9 cellular contexts compared by ENCODE assay signal in genomic region chr7:66557214-66558200, GRCh38.
DNase-seq lines count a peak whose midpoint lies in the region; ATAC-seq, FAIRE-seq and TF ChIP-seq lines count a peak whose summit lies in the region.
"Had no signal": no experiment of that assay in that cellular context is flagged by ENCODE, and none has a peak within 500 bp of the region (broad histone marks: within the 10 kb centered on the region; RNA-seq: fewer than 3 reads in every experiment).

No MANE protein-coding gene starts in this region.

- H2AFZ ChIP-seq in keratinocyte (ENCODE audit: control insufficient read depth, low read length) = no peak overlapping the region

- H3K9ac ChIP-seq in keratinocyte (ENCODE audit: control insufficient read depth, extremely low read depth, insufficient read depth, low read length) = no peak overlapping the region

- DNase-seq in AG04450 (ENCODE audit: low read depth, low spot score) = no peak
- no peak for DNase-seq in LNCaP clone FGC (ENCODE audit: low read depth)
- DNase-seq in WTC11 (ENCODE audit: low spot score) = peak; percentile 89
- peak; percentile 70 to 97 for DNase-seq in T47D (ENCODE audit: low read depth in 1 of 2, low spot score in 1 of 2)
- no peak for DNase-seq in keratinocyte (ENCODE audit: low read depth, low spot score)
- peak; percentile 59 to 74 (median 62) for DNase-seq in stimulated activated CD4-positive, alpha-beta T cell treated with anti-CD3 and anti-CD28 coated beads, Interleukin-1b, Interleukin-23, amount 100 ng/mL, for 24 hours (ENCODE audit: low read depth in 4 of 4, low spot score in 1 of 4)

- H3K27ac ChIP-seq in AG04450 (ENCODE audit: low read depth, low read length) (no peak overlapping the region), keratinocyte (ENCODE audit: control insufficient read depth, insufficient read depth, low read length) (no peak overlapping the region)

- in situ Hi-C loops in T47D (cut with HindIII; ENCODE audit: low pct_unique_long_range_greater_than_20kb, low sequenced_read_pairs) = no loop called here

- H3K4me3 ChIP-seq in AG04450 (ENCODE audit: low read depth, low read length) (no peak overlapping the region), LNCaP clone FGC (ENCODE audit: low read depth, low read length) (no peak overlapping the region), keratinocyte (ENCODE audit: control insufficient read depth in 2 of 3, extremely low read depth in 1 of 3, insufficient read depth in 2 of 3, low read depth in 1 of 3, low read length in 3 of 3) (no peak overlapping the region)

- H3K9me3 ChIP-seq in AG04450 (ENCODE audit: control insufficient read depth, insufficient read depth, low read length) (no peaks in the 10 kb centered on the region), keratinocyte (ENCODE audit: control insufficient read depth, low read depth, low read length) (no peaks in the 10 kb centered on the region)

- no peak for FAIRE-seq in keratinocyte (lab: Jason Lieb, UNC)

- no peaks in the 10 kb centered on the region for H3K27me3 Mint-ChIP-seq in WTC11 (ENCODE audit: low read depth)
- H3K27me3 Mint-ChIP-seq: stimulated activated naive CD8-positive, alpha-beta T cell treated with anti-CD3 and anti-CD28 coated beads, Interleukin-15, Interleukin-2, amounts not matched to agents 100 ng/mL and 50 ng/mL, for 24 hours had no signal

- H3K79me2 ChIP-seq in keratinocyte (ENCODE audit: control insufficient read depth, insufficient read depth, low read length) = peaks cover 44% of the 10 kb centered on the region

- dilution Hi-C loops in keratinocyte (cut with MboI; ENCODE audit: extremely low pct_ligation_motif_present, low sequenced_read_pairs) = no loop called here

- peaks cover under 1% of the 10 kb centered on the region for H3K4me1 ChIP-seq in keratinocyte (ENCODE audit: control insufficient read depth, extremely low read depth, insufficient read depth, low read length)

- no peaks in the 10 kb centered on the region for H3K9me1 ChIP-seq in keratinocyte (ENCODE audit: control insufficient read depth, extremely low read depth, insufficient read depth, low read length)

- ATAC-seq in GM19023 (IDR thresholded peaks at IDR 0.05; ENCODE audit: unreplicated experiment) = peak; percentile 78
- peak; percentile 90 for ATAC-seq in WTC11
- ATAC-seq in GM18873 (IDR thresholded peaks at IDR 0.05; ENCODE audit: low FRiP score, unreplicated experiment) = no peak

- H3K4me1 Mint-ChIP-seq in WTC11 = peaks cover 3% of the 10 kb centered on the region

- H3K27ac Mint-ChIP-seq in WTC11 = no peak overlapping the region
- H3K27ac Mint-ChIP-seq: stimulated activated naive CD8-positive, alpha-beta T cell treated with anti-CD3 and anti-CD28 coated beads, Interleukin-15, Interleukin-2, amounts not matched to agents 100 ng/mL and 50 ng/mL, for 24 hours had no signal

- CTCF ChIA-PET in AG04450 (lab: Charles Lee) (interaction anchor here (0.5 to 2.0 kb wide), 8 partner anchors 10 to 103 kb away, joined by 3 to 7 read pairs (median 5); no protein-coding TSS in a partner anchor), WTC11 (lab: Charles Lee) (interaction anchor here (0.5 to 2.5 kb wide), 55 partner anchors 11 to 579 kb away, joined by 3 to 29 read pairs (median 4); partner anchors contain the start of genes KCTD7, RABGEF1 and SBDS)

- POLR2A ChIA-PET in AG04450 (lab: Yijun Ruan, JAX) (interaction anchor here (0.6 to 1.0 kb wide), 2 partner anchors 63 to 71 kb away, joined by 4 to 5 read pairs; partner anchors contain the start of gene KCTD7), WTC11 (lab: Charles Lee) (interaction anchor here (0.7 to 1.0 kb wide), 2 partner anchors 97 to 163 kb away, joined by 3 to 5 read pairs; no protein-coding TSS in a partner anchor)

- H3K4me3 Mint-ChIP-seq in WTC11 = no peak overlapping the region
- H3K4me3 Mint-ChIP-seq: stimulated activated naive CD8-positive, alpha-beta T cell treated with anti-CD3 and anti-CD28 coated beads, Interleukin-15, Interleukin-2, amounts not matched to agents 100 ng/mL and 50 ng/mL, for 24 hours had no signal

- peaks cover 11% of the 10 kb centered on the region for H4K20me1 ChIP-seq in keratinocyte (ENCODE audit: control insufficient read depth, extremely low read depth, insufficient read depth, low read length)

- no peaks in the 10 kb centered on the region for H3K27me3 ChIP-seq in AG04450 (ENCODE audit: control insufficient read depth, insufficient read depth, low read length)
- no peaks in the 10 kb centered on the region for H3K27me3 ChIP-seq in keratinocyte (ENCODE audit: control insufficient read depth, extremely low read depth, insufficient read depth, low read length)

- peaks cover 12 to 17% of the 10 kb centered on the region in 2 experiments for H3K36me3 ChIP-seq in keratinocyte (ENCODE audit: control insufficient read depth in 2 of 2, extremely low read depth in 1 of 2, insufficient read depth in 2 of 2, low read length in 2 of 2)

- TF ChIP-seq CTCF in AG04450 (IDR thresholded peaks at IDR 0.05; ENCODE audit: low read depth, low read length) (peak; percentile 94), LNCaP clone FGC (IDR thresholded peaks at IDR 0.05; ENCODE audit: control insufficient read depth, extremely low read depth, insufficient read depth) (peak; percentile 97), WTC11 (IDR thresholded peaks at IDR 0.05) (peak; percentile 99), keratinocyte (optimal IDR thresholded peaks at IDR 0.05 in 1 of 3, IDR thresholded peaks at IDR 0.05 in 1 of 3, conservative IDR thresholded peaks at IDR 0.05 in 1 of 3; ENCODE audit: extremely low read depth in 1 of 3, insufficient read depth in 2 of 3, low read length in 3 of 3) (peak; percentile 85 to 98 (median 91))

- H3K36me3 Mint-ChIP-seq in WTC11 = peaks cover 21% of the 10 kb centered on the region

- H3K4me2 ChIP-seq in keratinocyte (ENCODE audit: control insufficient read depth, extremely low read depth, insufficient read depth, low read depth, low read length) = no peak overlapping the region

- no peaks in the 10 kb centered on the region for H3K9me3 Mint-ChIP-seq in WTC11
- H3K9me3 Mint-ChIP-seq: stimulated activated naive CD8-positive, alpha-beta T cell treated with anti-CD3 and anti-CD28 coated beads, Interleukin-15, Interleukin-2, amounts not matched to agents 100 ng/mL and 50 ng/mL, for 24 hours had no signal

TF ChIP-seq in WTC11, 78 proteins besides CTCF, POLR2A, EP300 and RAD21:
- no peak for TF ChIP-seq CDX4 (CRISPR knock-in tag; IDR thresholded peaks at IDR 0.05; ENCODE audit: borderline replicate concordance)
- TF ChIP-seq MAX (CRISPR knock-in tag; IDR thresholded peaks at IDR 0.05) = 0 out of 2 replicates have a peak, but pooled peaks have one; percentile 32

Comparison
In these comparisons a context has a peak if more than half of its experiments do, and no peak if none do; other contexts are left out.
1. DNase-seq: peak in WTC11 (single experiment), T47D (2 of 2) and stimulated activated CD4-positive, alpha-beta T cell treated with anti-CD3 and anti-CD28 coated beads, Interleukin-1b, Interleukin-23, amount 100 ng/mL, for 24 hours (4 of 4); none in AG04450 (single experiment), LNCaP clone FGC (single experiment) and keratinocyte (single experiment).
2. Peak in every context shown above with its lines, with median percentiles within 50 percentile points of each other: CTCF ChIP-seq.